Comparison of ENCODE assay signal across 8 cellular contexts in genomic region chr19:43524922-43525835, GRCh38. TPM values are rescaled to one million over a fixed set of nuclear protein-coding genes. Genes with fewer than 3 reads are reported as not detected.
DNase-seq lines count a peak whose midpoint lies in the region; ATAC-seq and TF ChIP-seq lines count a peak whose summit lies in the region.

No MANE protein-coding gene starts in this region.

- DNase-seq in GDM1 (lab: John Stamatoyannopoulos, UW) (peak; percentile 72), HuH-7 (ENCODE audit: low spot score) (peak; percentile 80), fibroblast of gingiva (ENCODE audit: low read depth) (peak; percentile 58), naive B cell (no peak), upper lobe of left lung (peak in 1 of 2 donors; percentile 91)
- peak; percentile 45 for DNase-seq in activated CD8-positive, alpha-beta T cell treated with anti-CD3 and anti-CD28 coated beads for 36 hours

- peak overlapping the region; percentile 93 for H3K4me3 Mint-ChIP-seq in activated CD8-positive, alpha-beta T cell treated with anti-CD3 and anti-CD28 coated beads for 36 hours
- peak overlapping the region; percentile 67 to 94 (median 91) for H3K4me3 Mint-ChIP-seq in naive B cell

- peak overlapping the region; percentile 74 to 90 (median 85) for H3K27ac ChIP-seq in upper lobe of left lung

- TF ChIP-seq CTCF in activated CD8-positive, alpha-beta T cell treated with anti-CD3 and anti-CD28 coated beads for 36 hours (IDR thresholded peaks at IDR 0.05), result no peak
- no peak for TF ChIP-seq CTCF in upper lobe of left lung (IDR thresholded peaks at IDR 0.05)

- no peaks in the 10 kb centered on the region for H3K9me3 Mint-ChIP-seq in activated CD8-positive, alpha-beta T cell treated with anti-CD3 and anti-CD28 coated beads for 36 hours
- H3K9me3 Mint-ChIP-seq in naive B cell, result no peaks in the 10 kb centered on the region

- no peaks in the 10 kb centered on the region for H3K36me3 ChIP-seq in upper lobe of left lung

- H3K36me3 Mint-ChIP-seq in activated CD8-positive, alpha-beta T cell treated with anti-CD3 and anti-CD28 coated beads for 36 hours (ENCODE audit: low read depth), result peaks cover 1% of the 10 kb centered on the region
- no peaks in the 10 kb centered on the region for H3K36me3 Mint-ChIP-seq in naive B cell

- no peak for TF ChIP-seq POLR2A in upper lobe of left lung (IDR thresholded peaks at IDR 0.05)

- WGBS in upper lobe of left lung, 2 donors, result 1 to 21% methylated on average over 5 to 10 of the region's 12 CpGs

- POLR2A ChIA-PET in activated CD8-positive, alpha-beta T cell treated with anti-CD3 and anti-CD28 coated beads for 36 hours (lab: Charles Lee), result interaction anchor here (0.6 to 1.7 kb wide), 7 partner anchors 11 to 79 kb away, joined by 3 to 6 read pairs (median 3); partner anchors contain the start of gene PHLDB3

- no peaks in the 10 kb centered on the region for H3K27me3 Mint-ChIP-seq in activated CD8-positive, alpha-beta T cell treated with anti-CD3 and anti-CD28 coated beads for 36 hours
- H3K27me3 Mint-ChIP-seq in naive B cell, result no peaks in the 10 kb centered on the region

- peaks cover 17 to 41% (median 22%) of the 10 kb centered on the region in 4 donors for H3K4me1 ChIP-seq in upper lobe of left lung

- intact Hi-C loops in activated CD8-positive, alpha-beta T cell treated with anti-CD3 and anti-CD28 coated beads for 36 hours (cut with micrococcal nuclease), result no loop called here

- peak overlapping the region; percentile 97 for H3K27ac Mint-ChIP-seq in activated CD8-positive, alpha-beta T cell treated with anti-CD3 and anti-CD28 coated beads for 36 hours
- peak overlapping the region in 5 of 6 donors; percentile 27 to 85 (median 63) for H3K27ac Mint-ChIP-seq in naive B cell

- H3K9me3 ChIP-seq in upper lobe of left lung, result no peaks in the 10 kb centered on the region

- peaks cover 25% of the 10 kb centered on the region for H3K4me1 Mint-ChIP-seq in activated CD8-positive, alpha-beta T cell treated with anti-CD3 and anti-CD28 coated beads for 36 hours (ENCODE audit: low read depth)
- H3K4me1 Mint-ChIP-seq in naive B cell, result peaks cover 24 to 34% (median 26%) of the 10 kb centered on the region in 3 donors

- TF ChIP-seq EP300 in upper lobe of left lung (IDR thresholded peaks at IDR 0.05), result no peak

- peak; percentile 64 for ATAC-seq in activated CD8-positive, alpha-beta T cell treated with anti-CD3 and anti-CD28 coated beads for 36 hours
- peak; percentile 44 to 56 for ATAC-seq in naive B cell (ENCODE audit: low read depth in 2 of 2)
- ATAC-seq in upper lobe of left lung (ENCODE audit: low FRiP score in 2 of 2), result peak; percentile 67 to 70
- no peak for ATAC-seq in HG02588 (IDR thresholded peaks at IDR 0.05; ENCODE audit: unreplicated experiment)
- ATAC-seq in GM18520 (IDR thresholded peaks at IDR 0.05; ENCODE audit: unreplicated experiment), result no peak

- no peaks in the 10 kb centered on the region for H3K27me3 ChIP-seq in upper lobe of left lung

- H3K4me3 ChIP-seq in upper lobe of left lung, result peak overlapping the region; percentile 79 to 97 (median 88)

- CTCF ChIA-PET in activated CD8-positive, alpha-beta T cell treated with anti-CD3 and anti-CD28 coated beads for 36 hours (lab: Charles Lee), result interaction anchor here (0.7 to 9.4 kb wide), 9 partner anchors 10 to 93 kb away, joined by 3 to 328 read pairs (median 6); no protein-coding TSS in a partner anchor

RNA-seq across cellular contexts. Expression of gene ETHE1, which starts 1.8 kb away (rescaled TPM):
- total RNA-seq in activated CD8-positive, alpha-beta T cell treated with anti-CD3 and anti-CD28 coated beads for 36 hours, result 10 to 100 TPM; 50.9 to 57.1 TPM
- polyA plus RNA-seq in naive B cell (ENCODE audit: low read depth in 6 of 6), result 10 to 100 TPM; 15.5 to 30.7 (median 24.0) TPM
- 10 to 100 TPM; 27.4 to 69.2 (median 41.4) TPM for total RNA-seq in upper lobe of left lung

RNA-seq across cellular contexts. Expression of gene ZNF575, which starts 7.8 kb away (rescaled TPM):
- total RNA-seq in activated CD8-positive, alpha-beta T cell treated with anti-CD3 and anti-CD28 coated beads for 36 hours, result 1 to 10 TPM; 1.2 to 2.0 TPM
- polyA plus RNA-seq in naive B cell (ENCODE audit: low read depth in 6 of 6), result 1 to 10 TPM in 4 of 6 donors, under 1 TPM in 2; 0.39 to 2.2 (median 1.6) TPM
- 1 to 10 TPM in 4 of 6 donors, under 1 TPM in 1, not detected in 1; 0.76 to 4.4 (median 2.7) TPM for total RNA-seq in upper lobe of left lung

RNA-seq across cellular contexts. Expression of gene PHLDB3, which starts 20.6 kb away (rescaled TPM):
- 10 to 100 TPM; 14.7 to 17.5 TPM for total RNA-seq in activated CD8-positive, alpha-beta T cell treated with anti-CD3 and anti-CD28 coated beads for 36 hours
- polyA plus RNA-seq in naive B cell (ENCODE audit: low read depth in 6 of 6), result 1 to 10 TPM in 5 of 6 donors, under 1 TPM in 1; 0.26 to 4.2 (median 2.5) TPM
- total RNA-seq in upper lobe of left lung, result 10 to 100 TPM in 4 of 6 donors, 1 to 10 TPM in 2; 1.8 to 22.6 (median 13.8) TPM

RNA-seq across cellular contexts. Expression of gene XRCC1, which starts 50.1 kb away (rescaled TPM):
- total RNA-seq in activated CD8-positive, alpha-beta T cell treated with anti-CD3 and anti-CD28 coated beads for 36 hours, result 10 to 100 TPM; 29.4 to 32.4 TPM
- polyA plus RNA-seq in naive B cell (ENCODE audit: low read depth in 6 of 6), result 10 to 100 TPM; 24.4 to 32.4 (median 29.6) TPM
- total RNA-seq in upper lobe of left lung, result 10 to 100 TPM; 24.2 to 30.1 (median 26.4) TPM

RNA-seq across cellular contexts. Expression of gene PINLYP, which starts 50.4 kb away (rescaled TPM):
- 10 to 100 TPM in 1 of 2 experiments, 1 to 10 TPM in 1; 9.7 to 12.3 TPM for total RNA-seq in activated CD8-positive, alpha-beta T cell treated with anti-CD3 and anti-CD28 coated beads for 36 hours
- polyA plus RNA-seq in naive B cell (ENCODE audit: low read depth in 6 of 6), result 1 to 10 TPM in 5 of 6 donors, not detected in 1; 1.1 to 2.6 (median 2.0) TPM
- total RNA-seq in upper lobe of left lung, result 1 to 10 TPM; 1.8 to 9.4 (median 4.1) TPM

Comparison
In these comparisons a context has a peak if more than half of its experiments do, and no peak if none do; other contexts are left out.
1. ATAC-seq: peak in activated CD8-positive, alpha-beta T cell treated with anti-CD3 and anti-CD28 coated beads for 36 hours (single experiment), naive B cell (2 of 2) and upper lobe of left lung (2 of 2); none in HG02588 (single experiment) and GM18520 (single experiment).